In the genomic region with DNA sequence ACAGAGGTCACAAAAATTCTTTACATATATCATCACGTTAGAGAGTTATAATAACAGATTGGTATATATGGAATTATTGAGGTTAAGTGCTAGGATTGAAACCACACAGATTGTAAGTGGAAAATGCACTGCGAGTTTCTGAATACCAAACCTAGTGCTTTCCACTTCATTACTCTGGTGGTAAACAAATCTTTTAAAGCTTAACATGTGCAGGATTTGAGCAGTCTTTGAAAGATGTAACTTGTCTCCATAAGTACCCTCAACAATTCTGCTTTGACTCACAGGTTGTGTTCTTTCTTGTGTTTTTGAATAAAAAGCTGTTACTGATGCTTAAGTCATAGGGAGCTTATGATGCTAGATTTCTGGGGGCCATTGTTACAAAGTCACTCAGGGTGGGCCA, we compare ENCODE assay signal across 22 cellular contexts.
"Had no signal": no experiment of that assay in that cellular context is flagged by ENCODE, and none has a peak within 500 bp of the region (broad histone marks: within the 10 kb centered on the region; RNA-seq: fewer than 3 reads in every experiment).

No MANE protein-coding gene starts in this region.

- ATAC-seq: K562, Panc1, PC-3, Right ventricle myocardium inferior had no signal

- DNase-seq: Kasumi-1, NCI-H1092, NCI-H1105 treated with DMSO at 0.1 percent for 48 hours, NCI-H1417 treated with DMSO at 0.1 percent for 48 hours, NCI-H146, NCI-H1694 treated with DMSO at 0.1 percent for 48 hours, NCI-H2029, NCI-H2081 treated with DMSO at 0.1 percent for 48 hours, NCI-H2171, NCI-H226, NCI-H446, NCI-H510A, NCI-H524 treated with DMSO at 0.1 percent for 48 hours, NCI-H69, NCI-H774, PC-3, SHP77 treated with DMSO at 0.1 percent for 48 hours, SJCRH30 had no signal

- H3K4me3 ChIP-seq: K562, SJCRH30 had no signal

- FAIRE-seq: HTR-8/SVneo, K562 had no signal

- H3K27me3 ChIP-seq: SJCRH30 had no signal

- H3K36me3 ChIP-seq: SJCRH30 had no signal

- H3K9me3 ChIP-seq: SJCRH30 had no signal
